9 cellular contexts compared by ENCODE assay signal in genomic region chr19:57241181-57241580, GRCh38. TPM values are rescaled to one million over a fixed set of nuclear protein-coding genes. Genes with fewer than 3 reads are reported as not detected.
DNase-seq lines count a peak whose midpoint lies in the region; ATAC-seq, FAIRE-seq and TF ChIP-seq lines count a peak whose summit lies in the region.
"Had no signal": no experiment of that assay in that cellular context is flagged by ENCODE, and none has a peak within 500 bp of the region (broad histone marks: within the 10 kb centered on the region; RNA-seq: fewer than 3 reads in every experiment).

No MANE protein-coding gene starts in this region.

- H3F3A ChIP-seq in PC-3 (ENCODE audit: low read length, unreplicated experiment): no peaks in the 10 kb centered on the region

- H3K79me1 ChIP-seq in H1 (ENCODE audit: low read depth, low read length): peaks cover 10% of the 10 kb centered on the region; the same call in 1 of the 2 replicates

- no peak overlapping the region for H4K91ac ChIP-seq in H1 (replicated peaks; ENCODE audit: insufficient read length, low read length)

- intact Hi-C loops in PC-3 (cut with micrococcal nuclease): no loop called here
- intact Hi-C loops in natural killer cell (cut with micrococcal nuclease): loop anchor here (2.0 kb wide), 1 partner anchor 110 kb away; the partner anchor contains the start of gene ZNF304

- no peak overlapping the region for H2BK5ac ChIP-seq in H1 (ENCODE audit: low read depth, low read length)

- no peaks in the 10 kb centered on the region for H3K9me3 Mint-ChIP-seq in natural killer cell

- no peaks in the 10 kb centered on the region for H3K36me3 Mint-ChIP-seq in natural killer cell

- H4K20me1 ChIP-seq in PC-3 (ENCODE audit: low read length): no peaks in the 10 kb centered on the region
- no peaks in the 10 kb centered on the region for H4K20me1 ChIP-seq in H1 (replicated peaks in 1 of 2; ENCODE audit: control insufficient read depth in 1 of 2, insufficient read depth in 2 of 2, low read length in 2 of 2)

- peaks cover 13% of the 10 kb centered on the region for H3K36me3 ChIP-seq in PC-3 (ENCODE audit: low read depth, low read length)
- H3K36me3 ChIP-seq in H1 (ENCODE audit: control insufficient read depth in 2 of 4, insufficient read depth in 4 of 4, low read length in 3 of 4): peaks cover 4 to 16% (median 12%) of the 10 kb centered on the region in 4 experiments; a peak in 7 of 8 replicates

- no peaks in the 10 kb centered on the region for H3K27me3 ChIP-seq in PC-3 (ENCODE audit: low read length)
- no peaks in the 10 kb centered on the region for H3K27me3 ChIP-seq in H1 (replicated peaks in 1 of 4; ENCODE audit: control insufficient read depth in 3 of 4, extremely low read depth in 1 of 4, insufficient read depth in 3 of 4, low read length in 3 of 4)

- H2BK15ac ChIP-seq in H1 (ENCODE audit: low read length): no peak overlapping the region

- H3K27me3 Mint-ChIP-seq in natural killer cell (ENCODE audit: low read depth in 2 of 2): no peaks in the 10 kb centered on the region

- H3K4ac ChIP-seq in H1 (replicated peaks; ENCODE audit: insufficient read length, low read depth, low read length): peak overlapping the region; percentile 95

- POLR2A ChIA-PET in PC-3 (lab: Charles Lee; ENCODE audit: unreplicated experiment): no interaction called here
- POLR2A ChIA-PET in H1 (lab: Charles Lee; ENCODE audit: partially characterized antibody): interaction anchor here (0.7 to 2.2 kb wide), 5 partner anchors 11 to 610 kb away, joined by 3 to 11 read pairs (median 6); partner anchors contain the start of gene AURKC

- H3K9me3 ChIP-seq in PC-3 (ENCODE audit: low read length) (no peaks in the 10 kb centered on the region), H1 (ENCODE audit: insufficient read depth in 2 of 2, low read depth in 1 of 2, low read length in 1 of 2) (no peaks in the 10 kb centered on the region)

- peaks cover 17% of the 10 kb centered on the region for H3K4me1 ChIP-seq in PC-3 (ENCODE audit: insufficient read depth, low read length)
- peaks cover 0 to 4% (median 2%) of the 10 kb centered on the region in 4 experiments; a peak in 2 of 7 replicates for H3K4me1 ChIP-seq in H1 (replicated peaks in 1 of 4; ENCODE audit: control insufficient read depth in 3 of 4, insufficient read depth in 4 of 4, low read length in 3 of 4)

- H3K9ac ChIP-seq in PC-3 (ENCODE audit: low read length): peak overlapping the region; percentile 89
- peak overlapping the region; percentile 84 to 91 (median 87) for H3K9ac ChIP-seq in H1 (replicated peaks in 1 of 4; ENCODE audit: extremely low read depth in 1 of 4, low read depth in 3 of 4, low read length in 3 of 4)

- ATAC-seq in PC-3 (peak; percentile 9), natural killer cell (peak in 1 of 3 donors; percentile 3), HG03139 (IDR thresholded peaks at IDR 0.05; ENCODE audit: unreplicated experiment) (no peak), GM18502 (IDR thresholded peaks at IDR 0.05; ENCODE audit: poor library complexity, unreplicated experiment) (no peak)

- H3K23ac ChIP-seq in H1 (ENCODE audit: insufficient read length): no peak overlapping the region

- CTCF ChIA-PET in PC-3 (lab: Charles Lee) (no interaction called here), H1 (lab: Charles Lee; ENCODE audit: partially characterized antibody) (interaction anchor here (0.7 kb wide), 1 partner anchor 989 kb away, joined by 4 read pairs; no protein-coding TSS in a partner anchor)

- peak overlapping the region; percentile 98 for H3K4me2 ChIP-seq in PC-3 (ENCODE audit: low read length)
- peak overlapping the region; percentile 87 to 89 for H3K4me2 ChIP-seq in H1 (ENCODE audit: insufficient read depth in 1 of 2, low read depth in 2 of 2, low read length in 2 of 2)

- peak; percentile 50 for DNase-seq in GM03348 (ENCODE audit: low spot score)
- no peak for DNase-seq in PC-3
- DNase-seq in H1 (ENCODE audit: low read depth in 1 of 2, low spot score in 2 of 2): no peak
- no peak for DNase-seq in natural killer cell
- DNase-seq in GM19238 (ENCODE audit: insufficient read length, low spot score): no peak
- DNase-seq in DMS79 (lab: John Stamatoyannopoulos, UW): no peak

- H3K9me2 ChIP-seq in PC-3 (replicated peaks; ENCODE audit: low read length): no peaks in the 10 kb centered on the region

- H4K8ac ChIP-seq in H1 (ENCODE audit: extremely low read depth, insufficient read depth, low read length): no peak overlapping the region

- peak overlapping the region; percentile 99 for H2AFZ ChIP-seq in PC-3 (ENCODE audit: low read length)
- H2AFZ ChIP-seq in H1 (ENCODE audit: low read length): peak overlapping the region; percentile 82; the same call in 1 of the 2 replicates

- H2BK12ac ChIP-seq in H1 (ENCODE audit: low read depth, low read length): no peak overlapping the region

- peak overlapping the region; percentile 94 to 96 for H3K27ac Mint-ChIP-seq in natural killer cell

- no peak for FAIRE-seq in H1 (lab: Jason Lieb, UNC)
- FAIRE-seq: TTC549 had no signal

- H4K5ac ChIP-seq in H1 (ENCODE audit: insufficient read length, low read depth, low read length): no peak overlapping the region

- no TSS peak for BruUV-seq in PC-3 (replicated peaks; lab: Mats Ljungman, UMichigan)

- H2BK120ac ChIP-seq in H1 (replicated peaks; ENCODE audit: low read depth, low read length): no peak overlapping the region

- no peak for TF ChIP-seq RAD21 in H1 (IDR thresholded peaks at IDR 0.05 in 1 of 2, conservative IDR thresholded peaks at IDR 0.05 in 1 of 2; ENCODE audit: low read depth in 2 of 2, low read length in 2 of 2)

- TF ChIP-seq POLR2A in H1 (IDR thresholded peaks at IDR 0.05; ENCODE audit: control extremely low read depth in 1 of 2, low read depth in 2 of 2, low read length in 2 of 2): no peak

- no peak for TF ChIP-seq EP300 in H1 (IDR thresholded peaks at IDR 0.05; ENCODE audit: borderline replicate concordance in 1 of 2, low read depth in 2 of 2, low read length in 2 of 2)

- H3K27ac ChIP-seq in PC-3 (ENCODE audit: low read length): peak overlapping the region; percentile 64
- H3K27ac ChIP-seq in H1 (ENCODE audit: low read depth, low read length): peak overlapping the region; percentile 73; the same call in 1 of the 2 replicates

- H2BK20ac ChIP-seq in H1 (ENCODE audit: low read length): no peak overlapping the region

- H3K4me3 ChIP-seq in PC-3 (ENCODE audit: low read length) (peak overlapping the region; percentile 77), H1 (ENCODE audit: extremely low read depth in 1 of 4, insufficient read depth in 2 of 4, low read depth in 3 of 4, low read length in 4 of 4) (peak overlapping the region; percentile 95 to 98 (median 96))

- peak overlapping the region; percentile 95 for H3K4me3 Mint-ChIP-seq in natural killer cell

- H3K14ac ChIP-seq in H1 (ENCODE audit: insufficient read length): no peak overlapping the region

- 45% methylated on average over 7 of the region's 7 CpGs; no CpG with 5 or more reads in 1 of the 2 experiments for WGBS in H1 (ENCODE audit: extremely low coverage in 1 of 2, insufficient coverage in 1 of 2, insufficient read length in 1 of 2, insufficient replicate concordance in 2 of 2, low coverage in 1 of 2, low lambda C conversion rate in 2 of 2, missing lambda C conversion rate in 1 of 2), 2 experiments

- H3K79me2 ChIP-seq in PC-3 (ENCODE audit: low read length) (peaks cover 49% of the 10 kb centered on the region), H1 (ENCODE audit: control insufficient read depth in 1 of 2, insufficient read depth in 2 of 2, low read length in 2 of 2) (peaks cover 4 to 30% of the 10 kb centered on the region in 2 experiments)

- H3K18ac ChIP-seq in H1 (ENCODE audit: extremely low read depth, low read length): no peak overlapping the region

- peaks cover 8% of the 10 kb centered on the region for H3K23me2 ChIP-seq in H1 (ENCODE audit: low read depth, low read length)

- peaks cover 29 to 34% of the 10 kb centered on the region in 2 donors for H3K4me1 Mint-ChIP-seq in natural killer cell

- H3K56ac ChIP-seq in H1 (replicated peaks; ENCODE audit: insufficient read length, low read depth, low read length): no peak overlapping the region

- H2AK5ac ChIP-seq in H1 (ENCODE audit: low read depth, low read length): no peak overlapping the region

- TF ChIP-seq CTCF in PC-3 (conservative IDR thresholded peaks at IDR 0.05; ENCODE audit: low read depth, low read length) (no peak), H1 (IDR thresholded peaks at IDR 0.05; ENCODE audit: control extremely low read depth in 1 of 3, insufficient read depth in 1 of 3, low read depth in 1 of 3, low read length in 3 of 3) (no peak), natural killer cell (IDR thresholded peaks at IDR 0.05) (no peak)

RNA-seq across cellular contexts. Expression of gene ZNF805, which starts 0.7 kb away (rescaled TPM):
- 12.9 and 13.1 TPM in 2 replicates for total RNA-seq in PC-3 (2014; rRNA removed)
- total RNA-seq in H1 (2021; fragmentation: NEBNext Ultra II Directional; extraction: Animal tissue kit (Norgen Biotek cat#: 25700)): 12.6 and 14.8 TPM in 2 replicates
- polyA plus RNA-seq in H1 (2011; rRNA removed): 1.6 and 2.3 TPM in 2 replicates
- polyA plus RNA-seq in H1 (2011; cell fraction: cytosol; rRNA removed): 2.8 TPM
- 3.0 TPM for polyA plus RNA-seq in H1 (2011; cell fraction: nucleus; rRNA removed)
- polyA plus RNA-seq in H1 (2012, experiment 1 of 2): 2.3 to 2.8 TPM (median 2.6 TPM) in 4 replicates
- polyA plus RNA-seq in H1 (2012, experiment 2 of 2): 0.31 TPM
- polyA plus RNA-seq in H1 (2013, experiment 1 of 2): 3.4 TPM
- 3.6 TPM for polyA plus RNA-seq in H1 (2013, experiment 2 of 2)
- 38.0 and 47.4 TPM in 2 replicates for polyA minus RNA-seq in H1 (2011; rRNA and poly(A)+ RNA removed)
- polyA minus RNA-seq in H1 (2011; cell fraction: cytosol; rRNA and poly(A)+ RNA removed): 14.0 TPM
- 15.4 TPM for polyA minus RNA-seq in H1 (2011; cell fraction: nucleus; rRNA and poly(A)+ RNA removed)
- total RNA-seq in natural killer cell: 10 to 100 TPM; 25.9 to 32.7 (median 31.0) TPM

RNA-seq across cellular contexts. Expression of gene AURKC, which starts 10.4 kb away (rescaled TPM):
- total RNA-seq in PC-3 (2014; rRNA removed): 2.0 and 3.2 TPM in 2 replicates
- 3.1 TPM in 2 replicates for total RNA-seq in H1 (2021; fragmentation: NEBNext Ultra II Directional; extraction: Animal tissue kit (Norgen Biotek cat#: 25700))
- polyA plus RNA-seq in H1 (2011; rRNA removed): 4.3 and 6.3 TPM in 2 replicates
- 4.6 TPM for polyA plus RNA-seq in H1 (2011; cell fraction: cytosol; rRNA removed)
- 6.4 TPM for polyA plus RNA-seq in H1 (2011; cell fraction: nucleus; rRNA removed)
- polyA plus RNA-seq in H1 (2012, experiment 1 of 2): 6.5 to 8.0 TPM (median 6.8 TPM) in 4 replicates
- 5.8 TPM for polyA plus RNA-seq in H1 (2012, experiment 2 of 2)
- 8.5 TPM for polyA plus RNA-seq in H1 (2013, experiment 1 of 2)
- 8.1 TPM for polyA plus RNA-seq in H1 (2013, experiment 2 of 2)
- 1.7 and 2.7 TPM in 2 replicates for polyA minus RNA-seq in H1 (2011; rRNA and poly(A)+ RNA removed)
- polyA minus RNA-seq in H1 (2011; cell fraction: cytosol; rRNA and poly(A)+ RNA removed): not detected
- polyA minus RNA-seq in H1 (2011; cell fraction: nucleus; rRNA and poly(A)+ RNA removed): 0.50 TPM
- 1 to 10 TPM; 2.3 to 3.5 (median 2.8) TPM for total RNA-seq in natural killer cell

RNA-seq across cellular contexts. Expression of gene ZNF460, which starts 39.1 kb away (rescaled TPM):
- total RNA-seq in PC-3 (2014; rRNA removed): 39.5 and 60.6 TPM in 2 replicates
- total RNA-seq in H1 (2021; fragmentation: NEBNext Ultra II Directional; extraction: Animal tissue kit (Norgen Biotek cat#: 25700)): 56.0 and 57.9 TPM in 2 replicates
- polyA plus RNA-seq in H1 (2011; rRNA removed): 6.9 and 9.3 TPM in 2 replicates
- 10.4 TPM for polyA plus RNA-seq in H1 (2011; cell fraction: cytosol; rRNA removed)
- 14.1 TPM for polyA plus RNA-seq in H1 (2011; cell fraction: nucleus; rRNA removed)
- polyA plus RNA-seq in H1 (2012, experiment 1 of 2): 3.0 to 4.7 TPM (median 3.3 TPM) in 4 replicates
- polyA plus RNA-seq in H1 (2012, experiment 2 of 2): 0.21 TPM
- 7.7 TPM for polyA plus RNA-seq in H1 (2013, experiment 1 of 2)
- 6.4 TPM for polyA plus RNA-seq in H1 (2013, experiment 2 of 2)
- 249 and 336 TPM in 2 replicates for polyA minus RNA-seq in H1 (2011; rRNA and poly(A)+ RNA removed)
- 79.0 TPM for polyA minus RNA-seq in H1 (2011; cell fraction: cytosol; rRNA and poly(A)+ RNA removed)
- 122 TPM for polyA minus RNA-seq in H1 (2011; cell fraction: nucleus; rRNA and poly(A)+ RNA removed)
- 10 to 100 TPM; 67.8 to 74.1 (median 69.7) TPM for total RNA-seq in natural killer cell

RNA-seq across cellular contexts. Expression of gene ZNF264, which starts 49.9 kb away (rescaled TPM):
- total RNA-seq in PC-3 (2014; rRNA removed) (44.1 and 53.9 TPM in 2 replicates), natural killer cell (10 to 100 TPM; 50.4 to 62.1 (median 54.2) TPM)
- total RNA-seq in H1 (2021; fragmentation: NEBNext Ultra II Directional; extraction: Animal tissue kit (Norgen Biotek cat#: 25700)): 20.0 and 22.9 TPM in 2 replicates
- 3.5 and 3.6 TPM in 2 replicates for polyA plus RNA-seq in H1 (2011; rRNA removed)
- polyA plus RNA-seq in H1 (2011; cell fraction: cytosol; rRNA removed): 4.0 TPM
- 7.9 TPM for polyA plus RNA-seq in H1 (2011; cell fraction: nucleus; rRNA removed)
- 5.5 to 6.3 TPM (median 6.1 TPM) in 4 replicates for polyA plus RNA-seq in H1 (2012, experiment 1 of 2)
- 1.7 TPM for polyA plus RNA-seq in H1 (2012, experiment 2 of 2)
- polyA plus RNA-seq in H1 (2013, experiment 1 of 2): 5.0 TPM
- 4.6 TPM for polyA plus RNA-seq in H1 (2013, experiment 2 of 2)
- polyA minus RNA-seq in H1 (2011; rRNA and poly(A)+ RNA removed): 35.1 and 42.7 TPM in 2 replicates
- 19.7 TPM for polyA minus RNA-seq in H1 (2011; cell fraction: cytosol; rRNA and poly(A)+ RNA removed)
- 27.6 TPM for polyA minus RNA-seq in H1 (2011; cell fraction: nucleus; rRNA and poly(A)+ RNA removed)
